In the genomic region with DNA sequence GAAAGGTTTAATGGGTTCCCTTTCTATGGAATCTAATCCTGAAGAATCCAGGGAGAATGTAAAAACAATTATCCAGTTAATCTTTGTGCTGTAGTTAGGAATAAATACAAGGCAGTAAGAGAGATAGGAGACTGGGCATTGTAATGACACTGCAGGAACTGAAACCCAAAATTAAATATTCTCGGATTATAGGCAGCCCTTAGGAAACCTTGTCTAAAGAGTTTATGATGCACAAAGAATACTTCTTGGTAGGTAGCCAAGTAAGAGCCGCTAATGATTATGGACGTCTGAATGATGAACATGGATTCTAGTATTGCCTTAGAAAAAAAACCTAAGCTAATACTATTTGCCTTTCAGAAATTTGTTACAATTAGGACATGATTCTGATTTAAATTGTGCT, we compare ENCODE assay signal across 19 cellular contexts.
DNase-seq lines count a peak whose midpoint lies in the region; ATAC-seq, FAIRE-seq and TF ChIP-seq lines count a peak whose summit lies in the region.
"Had no signal": no experiment of that assay in that cellular context is flagged by ENCODE, and none has a peak within 500 bp of the region (broad histone marks: within the 10 kb centered on the region; RNA-seq: fewer than 3 reads in every experiment).

No MANE protein-coding gene starts in this region.

- peaks cover 45% of the 10 kb centered on the region for H3K4me1 ChIP-seq in endodermal cell (ENCODE audit: control insufficient read depth, insufficient read depth, low read length)
- peaks cover 40% of the 10 kb centered on the region for H3K4me1 ChIP-seq in neural progenitor cell
- H3K4me1 ChIP-seq: left ventricle myocardium inferior, parathyroid adenoma, uterus had no signal

- H3K36me3 Mint-ChIP-seq in endodermal cell (ENCODE audit: low read depth) (no peaks in the 10 kb centered on the region), neural progenitor cell (no peaks in the 10 kb centered on the region)

- H2AFZ ChIP-seq in neural progenitor cell (replicated peaks), result no peak overlapping the region
- H2AFZ ChIP-seq: parathyroid adenoma had no signal

- H3K27ac Mint-ChIP-seq in endodermal cell (peak overlapping the region; percentile 91), neural progenitor cell (no peak overlapping the region)
- H3K27ac Mint-ChIP-seq: activated B cell treated with CpG ODN at 0.5 μM for 24 hours; activated T-helper 1 cell treated with anti-CD3 and anti-CD28 coated beads, Interleukin-12 subunit alpha, Interleukin-12 subunit beta, Interleukin-2, Interleukin-4 antibody, amounts not matched to agents 30 ng/mL and 10 ng/mL and 1 ng/mL, durations not matched to agents 14 hours and 24 hours and 36 hours; HFFc6; T-helper 1 cell treated with Interleukin-12 subunit alpha and Interleukin-12 subunit beta and Interleukin-4 antibody, amounts not matched to agents 30 μg/mL and 1 μg/mL, for 36 hours had no signal

- peak overlapping the region; percentile 28 for H3K4me2 ChIP-seq in neural progenitor cell

- H3K27me3 ChIP-seq in endodermal cell (ENCODE audit: control insufficient read depth, insufficient read depth, low read length, poor library complexity, severe bottlenecking), result no peaks in the 10 kb centered on the region
- no peaks in the 10 kb centered on the region for H3K27me3 ChIP-seq in neural progenitor cell
- H3K27me3 ChIP-seq: cardiac muscle cell, uterus had no signal

- peak overlapping the region; percentile 73 for H3K27ac ChIP-seq in endodermal cell (ENCODE audit: low read depth, low read length)
- peak overlapping the region; percentile 53 for H3K27ac ChIP-seq in neural progenitor cell
- H3K27ac ChIP-seq: cardiac muscle cell, left ventricle myocardium inferior, parathyroid adenoma had no signal

- ATAC-seq in GM19463 (IDR thresholded peaks at IDR 0.05; ENCODE audit: unreplicated experiment), result no peak
- ATAC-seq in esophagus mucosa, result no peak

- H3K9me3 ChIP-seq in endodermal cell (ENCODE audit: control insufficient read depth, low read length) (no peaks in the 10 kb centered on the region), neural progenitor cell (ENCODE audit: low read depth) (no peaks in the 10 kb centered on the region)
- H3K9me3 ChIP-seq: left ventricle myocardium inferior, uterus had no signal

- H3K4me1 Mint-ChIP-seq in endodermal cell (peaks cover 71% of the 10 kb centered on the region), neural progenitor cell (peaks cover 37% of the 10 kb centered on the region)
- H3K4me1 Mint-ChIP-seq: activated B cell treated with CpG ODN at 0.5 μM for 24 hours had no signal

- H3K36me3 ChIP-seq in endodermal cell (ENCODE audit: control insufficient read depth, insufficient read depth, low read length) (no peaks in the 10 kb centered on the region), neural progenitor cell (no peaks in the 10 kb centered on the region)
- H3K36me3 ChIP-seq: cardiac muscle cell, left ventricle myocardium inferior, uterus had no signal

- no peaks in the 10 kb centered on the region for H4K20me1 ChIP-seq in neural progenitor cell (ENCODE audit: low read depth)

- TF ChIP-seq CTCF in endodermal cell (conservative IDR thresholded peaks at IDR 0.05) (no peak), neural progenitor cell (IDR thresholded peaks at IDR 0.05) (no peak)

- H3K27me3 Mint-ChIP-seq in endodermal cell (ENCODE audit: insufficient read depth) (no peaks in the 10 kb centered on the region), neural progenitor cell (ENCODE audit: insufficient read depth, low read depth) (peaks cover 2% of the 10 kb centered on the region)

- no peak for FAIRE-seq in HTR-8/SVneo (lab: Jason Lieb, UNC)

- peak; percentile 23 for DNase-seq in NCI-H2196 (lab: John Stamatoyannopoulos, UW; ENCODE audit: unreplicated experiment)
- no peak for DNase-seq in NCI-H2196 treated with DMSO at 0.1 percent for 48 hours (lab: John Stamatoyannopoulos, UW; ENCODE audit: unreplicated experiment)
- peak; percentile 35 for DNase-seq in NCI-H345 (lab: John Stamatoyannopoulos, UW)
- no peak for DNase-seq in endodermal cell
- no peak for DNase-seq in neural progenitor cell (ENCODE audit: low spot score)
- DNase-seq in HTR-8/SVneo (ENCODE audit: insufficient read length, low spot score), result no peak
- DNase-seq: activated B cell treated with CpG ODN at 0.5 μM for 24 hours; activated CD8-positive, alpha-beta memory T cell treated with anti-CD3 and anti-CD28 coated beads for 24 hours; C1 segment of cervical spinal cord; HFFc6; left ventricle myocardium inferior; stimulated activated CD4-positive, alpha-beta T cell treated with anti-CD3 and anti-CD28 coated beads, Interleukin-2, amount 100 ng/mL, for 24 hours had no signal

- H3K79me2 ChIP-seq in neural progenitor cell (ENCODE audit: low read depth), result no peaks in the 10 kb centered on the region
- H3K79me2 ChIP-seq: parathyroid adenoma had no signal

- H3K9ac ChIP-seq in endodermal cell (ENCODE audit: extremely low read depth, low read length, poor library complexity, severe bottlenecking) (no peak overlapping the region), neural progenitor cell (no peak overlapping the region)
- H3K9ac ChIP-seq: parathyroid adenoma had no signal

- H3K4me3 Mint-ChIP-seq in endodermal cell, result no peak overlapping the region
- no peak overlapping the region for H3K4me3 Mint-ChIP-seq in neural progenitor cell
- H3K4me3 Mint-ChIP-seq: activated B cell treated with CpG ODN at 0.5 μM for 24 hours; activated T-helper 1 cell treated with anti-CD3 and anti-CD28 coated beads, Interleukin-12 subunit alpha, Interleukin-12 subunit beta, Interleukin-2, Interleukin-4 antibody, amounts not matched to agents 30 ng/mL and 10 ng/mL and 1 ng/mL, durations not matched to agents 14 hours and 24 hours and 36 hours; T-helper 1 cell treated with Interleukin-12 subunit alpha and Interleukin-12 subunit beta and Interleukin-4 antibody, amounts not matched to agents 30 μg/mL and 1 μg/mL, for 36 hours had no signal

- WGBS in endodermal cell (ENCODE audit: insufficient coverage in 1 of 2, insufficient read length in 1 of 2), 2 experiments, result 70 to 78% methylated on average over 3 of the region's 3 CpGs

- H3K9me3 Mint-ChIP-seq in endodermal cell (no peaks in the 10 kb centered on the region), neural progenitor cell (no peaks in the 10 kb centered on the region)
- H3K9me3 Mint-ChIP-seq: activated B cell treated with CpG ODN at 0.5 μM for 24 hours; activated T-helper 1 cell treated with anti-CD3 and anti-CD28 coated beads, Interleukin-12 subunit alpha, Interleukin-12 subunit beta, Interleukin-2, Interleukin-4 antibody, amounts not matched to agents 30 ng/mL and 10 ng/mL and 1 ng/mL, durations not matched to agents 14 hours and 24 hours and 36 hours; HFFc6; T-helper 1 cell treated with Interleukin-12 subunit alpha and Interleukin-12 subunit beta and Interleukin-4 antibody, amounts not matched to agents 30 μg/mL and 1 μg/mL, for 36 hours had no signal

- H3F3A ChIP-seq in neural progenitor cell (ENCODE audit: low read depth), result peaks cover 20% of the 10 kb centered on the region

- peak overlapping the region; percentile 57 for H3K4me3 ChIP-seq in endodermal cell (ENCODE audit: low read length)
- no peak overlapping the region for H3K4me3 ChIP-seq in neural progenitor cell
- H3K4me3 ChIP-seq: cardiac muscle cell, uterus had no signal

Comparison
In these comparisons a context has a peak if more than half of its experiments do, and no peak if none do; other contexts are left out.
1. DNase-seq: peak in NCI-H2196 (single experiment) and NCI-H345 (single experiment); none in NCI-H2196 treated with DMSO at 0.1 percent for 48 hours (single experiment), endodermal cell (single experiment), neural progenitor cell (single experiment) and HTR-8/SVneo (single experiment).